10 cellular contexts compared by ENCODE assay signal in genomic region chr3:180804871-180805430, GRCh38.
A peak's percentile ranks its signal among the peaks of the same experiment; 100 is the strongest.
DNase-seq lines count a peak whose midpoint lies in the region; ATAC-seq, FAIRE-seq and TF ChIP-seq lines count a peak whose summit lies in the region.
"Had no signal": no experiment of that assay in that cellular context is flagged by ENCODE, and none has a peak within 500 bp of the region (broad histone marks: within the 10 kb centered on the region; RNA-seq: fewer than 3 reads in every experiment).

No MANE protein-coding gene starts in this region.

- TF ChIP-seq CTCF in astrocyte (IDR thresholded peaks at IDR 0.05; ENCODE audit: insufficient read depth, low read depth, low read length) (peak; percentile 44), thyroid gland (IDR thresholded peaks at IDR 0.05) (peak in 1 of 6 experiments; percentile 17)

- peak overlapping the region; percentile 81 for H3K27ac Mint-ChIP-seq in astrocyte (ENCODE audit: unreplicated experiment)
- H3K27ac Mint-ChIP-seq: activated naive CD8-positive, alpha-beta T cell had no signal

- H3K4me1 Mint-ChIP-seq in astrocyte (ENCODE audit: low read depth, unreplicated experiment), result no peaks in the 10 kb centered on the region

- H3K27ac ChIP-seq in astrocyte (ENCODE audit: low read depth, low read length) (no peak overlapping the region), iPS-18a (ENCODE audit: low read length) (peak overlapping the region; percentile 93), thyroid gland (no peak overlapping the region)
- H3K27ac ChIP-seq: BLaER1 had no signal

- no peak for ATAC-seq in GM18909 (IDR thresholded peaks at IDR 0.05; ENCODE audit: poor library complexity, unreplicated experiment)

- intact Hi-C loops in thyroid gland (cut with DNase I), result no loop called here

- TF ChIP-seq POLR2A in thyroid gland (IDR thresholded peaks at IDR 0.05), result no peak

- H3K9ac ChIP-seq in astrocyte (ENCODE audit: low read length) (peak overlapping the region; percentile 47), iPS-18a (ENCODE audit: low read length) (peak overlapping the region; percentile 55)
- H3K9ac ChIP-seq: BLaER1 had no signal

- H3K9me3 ChIP-seq in astrocyte (ENCODE audit: insufficient read depth, low read depth, low read length) (no peaks in the 10 kb centered on the region), iPS-18a (ENCODE audit: control insufficient read depth, low read depth, low read length) (no peaks in the 10 kb centered on the region), thyroid gland (no peaks in the 10 kb centered on the region)
- H3K9me3 ChIP-seq: BLaER1 had no signal

- no peaks in the 10 kb centered on the region for H3K36me3 Mint-ChIP-seq in astrocyte (ENCODE audit: low read depth, unreplicated experiment)
- H3K36me3 Mint-ChIP-seq: activated naive CD8-positive, alpha-beta T cell had no signal

- H3K4me3 Mint-ChIP-seq in astrocyte (ENCODE audit: unreplicated experiment), result no peak overlapping the region
- H3K4me3 Mint-ChIP-seq: activated naive CD8-positive, alpha-beta T cell had no signal

- WGBS in thyroid gland, 2 donors, result 12 to 14% methylated on average over 6 of the region's 6 CpGs

- peak overlapping the region; percentile 59 for H2AFZ ChIP-seq in astrocyte (ENCODE audit: low read depth, low read length)

- no peaks in the 10 kb centered on the region for H3K9me3 Mint-ChIP-seq in astrocyte (ENCODE audit: unreplicated experiment)

- H3K4me2 ChIP-seq in astrocyte (ENCODE audit: low read length), result peak overlapping the region; percentile 70
- H3K4me2 ChIP-seq: BLaER1 had no signal

- peak; percentile 38 for DNase-seq in NCI-H748 (lab: John Stamatoyannopoulos, UW; ENCODE audit: unreplicated experiment)
- DNase-seq in NCI-H748 treated with DMSO at 0.1 percent for 48 hours (lab: John Stamatoyannopoulos, UW), result no peak
- DNase-seq in astrocyte (ENCODE audit: low read depth), result peak; percentile 54
- DNase-seq in thyroid gland, result peak; percentile 11 to 33
- no peak for DNase-seq in central memory CD4-positive, alpha-beta T cell
- no peak for DNase-seq in LoVo (ENCODE audit: low spot score)

- H3K27me3 ChIP-seq in astrocyte (ENCODE audit: insufficient read depth, low read length), result no peaks in the 10 kb centered on the region
- H3K27me3 ChIP-seq in iPS-18a (ENCODE audit: control insufficient read depth, insufficient read depth, low read length), result no peaks in the 10 kb centered on the region
- H3K27me3 ChIP-seq in thyroid gland, result no peaks in the 10 kb centered on the region
- H3K27me3 ChIP-seq: BLaER1 had no signal

- H4K20me1 ChIP-seq in astrocyte (ENCODE audit: insufficient read depth, low read length), result no peaks in the 10 kb centered on the region
- H4K20me1 ChIP-seq: BLaER1 had no signal

- no peaks in the 10 kb centered on the region for H3K27me3 Mint-ChIP-seq in astrocyte (ENCODE audit: low read depth, unreplicated experiment)

- H3K4me3 ChIP-seq in astrocyte (ENCODE audit: insufficient read depth, low read depth, low read length), result no peak overlapping the region
- peak overlapping the region; percentile 26 for H3K4me3 ChIP-seq in iPS-18a (ENCODE audit: low read length)
- no peak overlapping the region for H3K4me3 ChIP-seq in thyroid gland (replicated peaks in 1 of 3)
- H3K4me3 ChIP-seq: BLaER1 had no signal

- no peaks in the 10 kb centered on the region for H3K36me3 ChIP-seq in astrocyte (ENCODE audit: insufficient read depth, low read length)
- H3K36me3 ChIP-seq in iPS-18a (ENCODE audit: control insufficient read depth, low read depth, low read length), result no peaks in the 10 kb centered on the region
- no peaks in the 10 kb centered on the region for H3K36me3 ChIP-seq in thyroid gland
- H3K36me3 ChIP-seq: BLaER1 had no signal

- H3K4me1 ChIP-seq in astrocyte (ENCODE audit: insufficient read depth, low read length) (no peaks in the 10 kb centered on the region), iPS-18a (ENCODE audit: control insufficient read depth, low read depth, low read length) (peaks cover 14% of the 10 kb centered on the region), thyroid gland (no peaks in the 10 kb centered on the region)
- H3K4me1 ChIP-seq: BLaER1 had no signal

- no peak for FAIRE-seq in astrocyte (lab: Jason Lieb, UNC)

- no peaks in the 10 kb centered on the region for H3K79me2 ChIP-seq in astrocyte (ENCODE audit: insufficient read depth, low read length)

Comparison
In these comparisons a context has a peak if more than half of its experiments do, and no peak if none do; other contexts are left out.
1. DNase-seq: peak in NCI-H748 (single experiment), astrocyte (single experiment) and thyroid gland (2 of 2); none in NCI-H748 treated with DMSO at 0.1 percent for 48 hours (single experiment), central memory CD4-positive, alpha-beta T cell (single experiment) and LoVo (single experiment).